16 cellular contexts compared by ENCODE assay signal in the genomic region with DNA sequence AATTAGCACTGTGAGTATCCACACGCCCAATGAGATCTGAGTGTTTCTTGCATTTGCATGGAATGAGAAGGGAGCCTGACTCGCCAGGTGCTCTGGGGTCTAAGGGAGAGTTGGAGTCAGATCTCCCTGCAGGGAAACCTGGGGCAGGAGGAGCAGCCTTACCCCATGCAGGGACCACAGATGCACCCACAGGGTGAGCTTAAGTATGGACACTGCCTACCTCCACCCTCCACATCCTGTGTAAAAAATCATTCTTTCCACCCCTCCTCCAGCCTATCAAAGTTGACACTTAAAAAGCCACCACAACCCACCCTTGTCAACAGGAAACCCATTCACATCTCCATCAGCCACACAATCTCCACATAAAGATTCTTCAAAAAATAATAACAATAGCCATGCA.
A peak's percentile ranks its signal among the peaks of the same experiment; 100 is the strongest.
DNase-seq lines count a peak whose midpoint lies in the region; ATAC-seq and TF ChIP-seq lines count a peak whose summit lies in the region.
"Had no signal": no experiment of that assay in that cellular context is flagged by ENCODE, and none has a peak within 500 bp of the region (broad histone marks: within the 10 kb centered on the region; RNA-seq: fewer than 3 reads in every experiment).

No MANE protein-coding gene starts in this region.

- peak overlapping the region; percentile 16; the same call in 1 of the 2 replicates for H3K9ac ChIP-seq in KMS-11

- H3K4me3 ChIP-seq in KMS-11 (IDR thresholded peaks at IDR 0.05; ENCODE audit: insufficient read depth, low read depth, low read length) (no peak overlapping the region), osteoblast (ENCODE audit: insufficient read depth, low read length) (no peak overlapping the region), adrenal gland (no peak overlapping the region)
- H3K4me3 ChIP-seq: body of pancreas, left lung, stomach had no signal

- 72 to 92% (median 87%) methylated on average over 2 of the region's 2 CpGs; no CpG with 5 or more reads in 1 of the 4 donors for WGBS in adrenal gland, 4 donors

- peak; percentile 49 for DNase-seq in activated effector memory CD4-positive, alpha-beta T cell treated with Interleukin-2 at 50 U/mL for 16 hours
- DNase-seq in activated effector memory CD4-positive, alpha-beta T cell treated with anti-CD3 and anti-CD28 coated beads, Interleukin-2, amount 50 U/mL, for 16 hours, result no peak
- DNase-seq in activated naive CD4-positive, alpha-beta T cell treated with anti-CD3 and anti-CD28 coated beads, Interleukin-2, amount 50 U/mL, for 72 hours (ENCODE audit: low spot score in 2 of 2), result no peak
- peak; percentile 26 for DNase-seq in osteoblast (ENCODE audit: insufficient read length, low spot score, missing footprints)
- no peak for DNase-seq in NCI-H2081 (lab: John Stamatoyannopoulos, UW)
- DNase-seq in adrenal gland, result no peak
- DNase-seq: body of pancreas, DMS53, GOT3, left lung, NCI-H1417, SHP77 treated with DMSO at 0.1 percent for 48 hours, stomach, T1000 had no signal

- TF ChIP-seq CTCF in KMS-11 (conservative IDR thresholded peaks at IDR 0.05; ENCODE audit: low read depth, low read length) (no peak), osteoblast (IDR thresholded peaks at IDR 0.05; ENCODE audit: extremely low read depth, low read depth, low read length) (no peak), adrenal gland (IDR thresholded peaks at IDR 0.05) (no peak)

- peak overlapping the region; percentile 79 for H3K27ac ChIP-seq in KMS-11
- no peak overlapping the region for H3K27ac ChIP-seq in osteoblast (ENCODE audit: low read depth, low read length)
- H3K27ac ChIP-seq in adrenal gland, result no peak overlapping the region
- H3K27ac ChIP-seq: body of pancreas, left lung had no signal

- no peaks in the 10 kb centered on the region for H3K36me3 ChIP-seq in KMS-11 (ENCODE audit: insufficient read depth)
- no peaks in the 10 kb centered on the region for H3K36me3 ChIP-seq in osteoblast (ENCODE audit: insufficient read depth, low read length)
- H3K36me3 ChIP-seq in adrenal gland (replicated peaks in 1 of 2), result no peaks in the 10 kb centered on the region
- H3K36me3 ChIP-seq: left lung, stomach had no signal

- no peaks in the 10 kb centered on the region for H3K36me3 Mint-ChIP-seq in activated naive CD4-positive, alpha-beta T cell treated with anti-CD3 and anti-CD28 coated beads, Interleukin-2, amount 50 U/mL, for 72 hours

- H3K79me2 ChIP-seq in KMS-11 (ENCODE audit: insufficient read depth, low read depth), result no peaks in the 10 kb centered on the region
- no peaks in the 10 kb centered on the region for H3K79me2 ChIP-seq in osteoblast (ENCODE audit: insufficient read depth, low read length)

- H3K27ac Mint-ChIP-seq in activated naive CD4-positive, alpha-beta T cell treated with anti-CD3 and anti-CD28 coated beads, Interleukin-2, amount 50 U/mL, for 72 hours, result peak overlapping the region; percentile 9 to 76

- H3K4me1 ChIP-seq in KMS-11 (ENCODE audit: low read depth, poor library complexity, severe bottlenecking) (peaks cover 98% of the 10 kb centered on the region), osteoblast (ENCODE audit: insufficient read depth, low read length) (no peaks in the 10 kb centered on the region), adrenal gland (replicated peaks in 1 of 2) (no peaks in the 10 kb centered on the region)
- H3K4me1 ChIP-seq: body of pancreas had no signal

- intact Hi-C loops in adrenal gland (cut with DNase I), result no loop called here

- no peaks in the 10 kb centered on the region for H4K20me1 ChIP-seq in KMS-11 (ENCODE audit: insufficient read depth)
- H4K20me1 ChIP-seq in osteoblast (ENCODE audit: insufficient read depth, low read length), result no peaks in the 10 kb centered on the region

- H2AFZ ChIP-seq in KMS-11 (ENCODE audit: low read depth) (peak overlapping the region; percentile 15; the same call in 1 of the 2 replicates), osteoblast (ENCODE audit: low read length) (no peak overlapping the region)

- H3K9me3 ChIP-seq in osteoblast (ENCODE audit: low read depth, low read length) (no peaks in the 10 kb centered on the region), adrenal gland (replicated peaks in 1 of 3) (no peaks in the 10 kb centered on the region)
- H3K9me3 ChIP-seq: body of pancreas, left lung, stomach had no signal

- peaks cover 0 to 5% of the 10 kb centered on the region in 2 donors for H3K9me3 Mint-ChIP-seq in activated naive CD4-positive, alpha-beta T cell treated with anti-CD3 and anti-CD28 coated beads, Interleukin-2, amount 50 U/mL, for 72 hours

- H3K4me2 ChIP-seq in KMS-11, result peak overlapping the region; percentile 100
- H3K4me2 ChIP-seq in osteoblast (ENCODE audit: insufficient read depth, low read length), result no peak overlapping the region

- TF ChIP-seq POLR2A in adrenal gland (IDR thresholded peaks at IDR 0.05), result no peak

- H3K27me3 ChIP-seq in KMS-11 (ENCODE audit: insufficient read depth, low read depth) (no peaks in the 10 kb centered on the region), osteoblast (ENCODE audit: insufficient read depth, low read length) (no peaks in the 10 kb centered on the region), adrenal gland (no peaks in the 10 kb centered on the region)
- H3K27me3 ChIP-seq: body of pancreas had no signal

- ATAC-seq in activated naive CD4-positive, alpha-beta T cell treated with anti-CD3 and anti-CD28 coated beads, Interleukin-2, amount 50 U/mL, for 72 hours, result peak; percentile 58 to 82
- ATAC-seq in HG03135 (IDR thresholded peaks at IDR 0.05; ENCODE audit: unreplicated experiment), result no peak
- ATAC-seq: body of pancreas, left lung had no signal

Comparison
In these comparisons a context has a peak if more than half of its experiments do, and no peak if none do; other contexts are left out.
1. DNase-seq: peak in activated effector memory CD4-positive, alpha-beta T cell treated with Interleukin-2 at 50 U/mL for 16 hours (single experiment) and osteoblast (single experiment); none in activated effector memory CD4-positive, alpha-beta T cell treated with anti-CD3 and anti-CD28 coated beads, Interleukin-2, amount 50 U/mL, for 16 hours (single experiment), activated naive CD4-positive, alpha-beta T cell treated with anti-CD3 and anti-CD28 coated beads, Interleukin-2, amount 50 U/mL, for 72 hours (0 of 2), NCI-H2081 (0 of 2) and adrenal gland (0 of 7).